In the genomic region with DNA sequence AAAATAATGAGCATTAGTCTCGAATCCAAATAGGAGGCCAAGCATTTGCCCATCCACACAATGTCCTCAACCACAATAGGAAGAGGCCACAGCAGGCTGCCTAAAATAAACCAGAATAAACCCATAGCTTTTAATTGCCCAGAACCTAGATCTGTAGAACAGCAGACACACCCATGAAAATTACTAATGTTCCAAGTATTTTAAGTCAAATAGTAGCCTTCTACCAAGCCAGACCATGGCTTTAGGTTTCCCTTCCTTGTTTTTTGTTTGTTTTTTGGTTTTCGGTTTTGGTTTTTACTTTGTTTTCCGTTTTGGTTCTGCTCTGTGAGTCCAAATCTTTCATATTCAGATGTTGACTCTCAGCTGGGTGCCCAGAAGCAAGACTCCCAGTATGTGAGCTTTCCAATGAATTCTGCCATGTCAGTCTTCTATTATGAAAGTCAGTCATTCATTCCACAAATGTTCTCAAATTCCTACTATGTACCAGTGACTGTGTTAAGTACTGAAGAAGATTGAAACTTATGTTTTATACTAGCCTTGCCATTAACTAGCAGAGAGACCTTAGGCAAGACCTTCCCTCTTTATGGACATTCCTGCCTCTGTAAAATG, we compare ENCODE assay signal across 15 cellular contexts. TPM values are rescaled to one million over a fixed set of nuclear protein-coding genes. Genes with fewer than 3 reads are reported as not detected.
DNase-seq lines count a peak whose midpoint lies in the region; ATAC-seq, FAIRE-seq and TF ChIP-seq lines count a peak whose summit lies in the region.
"Had no signal": no experiment of that assay in that cellular context is flagged by ENCODE, and none has a peak within 500 bp of the region (broad histone marks: within the 10 kb centered on the region; RNA-seq: fewer than 3 reads in every experiment).

No MANE protein-coding gene starts in this region.

- no peak for TF ChIP-seq EP300 in A549 (IDR thresholded peaks at IDR 0.05)

- CTCF ChIA-PET in A549 (lab: Yijun Ruan, JAX): interaction anchor here (1.1 kb wide), 1 partner anchor 134 kb away, joined by 3 read pairs; no protein-coding TSS in a partner anchor
- CTCF ChIA-PET in naive thymus-derived CD4-positive, alpha-beta T cell (lab: Charles Lee): interaction anchor here (0.7 kb wide), 1 partner anchor 1240 kb away, joined by 3 read pairs; no protein-coding TSS in a partner anchor

- H3K27me3 Mint-ChIP-seq in naive thymus-derived CD4-positive, alpha-beta T cell: peaks cover 0 to 5% (median 3%) of the 10 kb centered on the region in 5 donors

- DNase-seq in A549 (ENCODE audit: low read depth in 1 of 2, low spot score in 1 of 2) (no peak), astrocyte of the spinal cord (ENCODE audit: low read depth, low spot score) (peak; percentile 29), SK-N-DZ (ENCODE audit: low spot score) (no peak), SIG-M5 (lab: John Stamatoyannopoulos, UW) (no peak), cardiac septum (ENCODE audit: low spot score) (no peak)
- DNase-seq in naive thymus-derived CD4-positive, alpha-beta T cell: no peak
- DNase-seq: activated T-cell treated with anti-CD3 and anti-CD28 coated beads, Interleukin-2, amount 50 U/mL, for 4 hours; thyroid gland had no signal

- TF ChIP-seq CTCF in A549 (IDR thresholded peaks at IDR 0.05) (no peak), astrocyte of the spinal cord (IDR thresholded peaks at IDR 0.05; ENCODE audit: low read depth, low read length) (no peak)

- H3K4me3 ChIP-seq in A549: no peak overlapping the region
- H3K4me3 ChIP-seq in astrocyte of the spinal cord (ENCODE audit: low read depth, low read length): no peak overlapping the region
- no peak overlapping the region for H3K4me3 ChIP-seq in naive thymus-derived CD4-positive, alpha-beta T cell (ENCODE audit: low read length)
- H3K4me3 ChIP-seq: thyroid gland had no signal

- 58% methylated on average over 3 of the region's 3 CpGs for WGBS in A549 (ENCODE audit: missing lambda C conversion rate)

- peaks cover 0 to 3% (median 0%) of the 10 kb centered on the region in 7 donors for H3K4me1 Mint-ChIP-seq in naive thymus-derived CD4-positive, alpha-beta T cell

- peaks cover 0 to 3% (median 0%) of the 10 kb centered on the region in 5 donors for H3K36me3 Mint-ChIP-seq in naive thymus-derived CD4-positive, alpha-beta T cell

- FAIRE-seq in A549 (lab: Jason Lieb, UNC): no peak
- FAIRE-seq: A204.1, colon, H54 had no signal

- H3K27ac Mint-ChIP-seq in naive thymus-derived CD4-positive, alpha-beta T cell: no peak overlapping the region

- TF ChIP-seq RAD21 in A549 (conservative IDR thresholded peaks at IDR 0.05 in 1 of 2, IDR thresholded peaks at IDR 0.05 in 1 of 2): no peak

- H3K27ac ChIP-seq in A549: no peak overlapping the region
- H3K27ac ChIP-seq in naive thymus-derived CD4-positive, alpha-beta T cell (ENCODE audit: low read depth, low read length): no peak overlapping the region
- H3K27ac ChIP-seq: KMS-11, thyroid gland had no signal

- no peaks in the 10 kb centered on the region for H3K9me3 ChIP-seq in A549
- H3K9me3 ChIP-seq in naive thymus-derived CD4-positive, alpha-beta T cell (ENCODE audit: control insufficient read depth in 2 of 3, low read length in 3 of 3): no peaks in the 10 kb centered on the region
- H3K9me3 ChIP-seq: thyroid gland had no signal

- ATAC-seq in A549: no peak
- ATAC-seq in GM19455 (IDR thresholded peaks at IDR 0.05; ENCODE audit: unreplicated experiment): peak; percentile 82
- peak; percentile 59 for ATAC-seq in HG02981 (IDR thresholded peaks at IDR 0.05; ENCODE audit: unreplicated experiment)
- ATAC-seq in naive thymus-derived CD4-positive, alpha-beta T cell: no peak
- ATAC-seq: activated T-cell treated with anti-CD3 and anti-CD28 coated beads, Interleukin-2, amount 50 U/mL, for 4 hours had no signal

- in situ Hi-C loops in astrocyte of the spinal cord (cut with HindIII; ENCODE audit: low sequenced_read_pairs): no loop called here

- intact Hi-C loops in naive thymus-derived CD4-positive, alpha-beta T cell (cut with micrococcal nuclease): no loop called here
- intact Hi-C loops in cardiac septum (cut with DNase I): loop anchor here (5.0 kb wide), 2 partner anchors 59 to 89 kb away; a partner anchor contains a TSS

- no peaks in the 10 kb centered on the region for H3K9me3 Mint-ChIP-seq in naive thymus-derived CD4-positive, alpha-beta T cell
- H3K9me3 Mint-ChIP-seq: activated T-cell treated with anti-CD3 and anti-CD28 coated beads, Interleukin-2, amount 50 U/mL, for 4 hours had no signal

- POLR2A ChIA-PET in A549 (lab: Yijun Ruan, JAX): no interaction called here
- POLR2A ChIA-PET in naive thymus-derived CD4-positive, alpha-beta T cell (lab: Charles Lee): no interaction called here

- no peak overlapping the region for H3K4me3 Mint-ChIP-seq in naive thymus-derived CD4-positive, alpha-beta T cell
- H3K4me3 Mint-ChIP-seq: activated T-cell treated with anti-CD3 and anti-CD28 coated beads, Interleukin-2, amount 50 U/mL, for 4 hours had no signal

- H3K36me3 ChIP-seq in naive thymus-derived CD4-positive, alpha-beta T cell (ENCODE audit: control insufficient read depth in 2 of 3, insufficient read depth in 3 of 3, low read length in 3 of 3): no peaks in the 10 kb centered on the region
- H3K36me3 ChIP-seq: thyroid gland had no signal

- H3K4me2 ChIP-seq in A549: peak overlapping the region; percentile 13; the same call in 1 of the 3 replicates
- H3K4me2 ChIP-seq: KMS-11 had no signal

- H3K27me3 ChIP-seq in naive thymus-derived CD4-positive, alpha-beta T cell (ENCODE audit: control insufficient read depth in 2 of 2, insufficient read depth in 2 of 2, low read length in 2 of 2): no peaks in the 10 kb centered on the region
- H3K27me3 ChIP-seq: thyroid gland had no signal

- no peak for TF ChIP-seq POLR2A in A549 (IDR thresholded peaks at IDR 0.05; ENCODE audit: low read length)

- H3K4me1 ChIP-seq in A549: 0 out of 3 replicates have a peak, but pooled peaks cover 7% of the 10 kb centered on the region
- no peaks in the 10 kb centered on the region for H3K4me1 ChIP-seq in naive thymus-derived CD4-positive, alpha-beta T cell (ENCODE audit: control insufficient read depth in 2 of 2, insufficient read depth in 2 of 2, low read length in 2 of 2)

TF ChIP-seq in A549, 52 proteins besides CTCF, POLR2A, EP300 and RAD21 (continues in another document):
- TF ChIP-seq SREBF2 (IDR thresholded peaks at IDR 0.05) (no peak), HOXA7 (CRISPR knock-in tag; IDR thresholded peaks at IDR 0.05) (no peak), CBX2 (IDR thresholded peaks at IDR 0.05; ENCODE audit: borderline replicate concordance, low read depth) (no peak), SMC3 (IDR thresholded peaks at IDR 0.05) (no peak), RFX5 (IDR thresholded peaks at IDR 0.05) (no peak), JUN (IDR thresholded peaks at IDR 0.05) (no peak), BHLHE40 (IDR thresholded peaks at IDR 0.05; ENCODE audit: low read depth, low read length) (no peak), KDM5A (IDR thresholded peaks at IDR 0.05) (no peak), CEBPB (IDR thresholded peaks at IDR 0.05) (no peak), JUNB (IDR thresholded peaks at IDR 0.05) (no peak), HOXB5 (CRISPR knock-in tag; IDR thresholded peaks at IDR 0.05) (no peak), MAFK (IDR thresholded peaks at IDR 0.05; ENCODE audit: partially characterized antibody) (no peak), ZNF302 (CRISPR knock-in tag; IDR thresholded peaks at IDR 0.05) (no peak)
- TF ChIP-seq, protein P1, sequence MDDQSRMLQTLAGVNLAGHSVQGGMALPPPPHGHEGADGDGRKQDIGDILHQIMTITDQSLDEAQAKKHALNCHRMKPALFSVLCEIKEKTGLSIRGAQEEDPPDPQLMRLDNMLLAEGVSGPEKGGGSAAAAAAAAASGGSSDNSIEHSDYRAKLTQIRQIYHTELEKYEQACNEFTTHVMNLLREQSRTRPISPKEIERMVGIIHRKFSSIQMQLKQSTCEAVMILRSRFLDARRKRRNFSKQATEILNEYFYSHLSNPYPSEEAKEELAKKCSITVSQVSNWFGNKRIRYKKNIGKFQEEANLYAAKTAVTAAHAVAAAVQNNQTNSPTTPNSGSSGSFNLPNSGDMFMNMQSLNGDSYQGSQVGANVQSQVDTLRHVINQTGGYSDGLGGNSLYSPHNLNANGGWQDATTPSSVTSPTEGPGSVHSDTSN (IDR thresholded peaks at IDR 0.05): no peak
- TF ChIP-seq, protein P2, sequence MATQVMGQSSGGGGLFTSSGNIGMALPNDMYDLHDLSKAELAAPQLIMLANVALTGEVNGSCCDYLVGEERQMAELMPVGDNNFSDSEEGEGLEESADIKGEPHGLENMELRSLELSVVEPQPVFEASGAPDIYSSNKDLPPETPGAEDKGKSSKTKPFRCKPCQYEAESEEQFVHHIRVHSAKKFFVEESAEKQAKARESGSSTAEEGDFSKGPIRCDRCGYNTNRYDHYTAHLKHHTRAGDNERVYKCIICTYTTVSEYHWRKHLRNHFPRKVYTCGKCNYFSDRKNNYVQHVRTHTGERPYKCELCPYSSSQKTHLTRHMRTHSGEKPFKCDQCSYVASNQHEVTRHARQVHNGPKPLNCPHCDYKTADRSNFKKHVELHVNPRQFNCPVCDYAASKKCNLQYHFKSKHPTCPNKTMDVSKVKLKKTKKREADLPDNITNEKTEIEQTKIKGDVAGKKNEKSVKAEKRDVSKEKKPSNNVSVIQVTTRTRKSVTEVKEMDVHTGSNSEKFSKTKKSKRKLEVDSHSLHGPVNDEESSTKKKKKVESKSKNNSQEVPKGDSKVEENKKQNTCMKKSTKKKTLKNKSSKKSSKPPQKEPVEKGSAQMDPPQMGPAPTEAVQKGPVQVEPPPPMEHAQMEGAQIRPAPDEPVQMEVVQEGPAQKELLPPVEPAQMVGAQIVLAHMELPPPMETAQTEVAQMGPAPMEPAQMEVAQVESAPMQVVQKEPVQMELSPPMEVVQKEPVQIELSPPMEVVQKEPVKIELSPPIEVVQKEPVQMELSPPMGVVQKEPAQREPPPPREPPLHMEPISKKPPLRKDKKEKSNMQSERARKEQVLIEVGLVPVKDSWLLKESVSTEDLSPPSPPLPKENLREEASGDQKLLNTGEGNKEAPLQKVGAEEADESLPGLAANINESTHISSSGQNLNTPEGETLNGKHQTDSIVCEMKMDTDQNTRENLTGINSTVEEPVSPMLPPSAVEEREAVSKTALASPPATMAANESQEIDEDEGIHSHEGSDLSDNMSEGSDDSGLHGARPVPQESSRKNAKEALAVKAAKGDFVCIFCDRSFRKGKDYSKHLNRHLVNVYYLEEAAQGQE (IDR thresholded peaks at IDR 0.05): no peak

RNA-seq across cellular contexts. Expression of a gene that starts 57.8 kb away (rescaled TPM):
- 4.0 and 5.7 TPM in 2 replicates for polyA plus RNA-seq in A549 (2011; rRNA removed)
- polyA plus RNA-seq in A549 (2012; cell fraction: cytosol; rRNA removed): 6.8 and 7.2 TPM in 2 replicates
- polyA plus RNA-seq in A549 (2012; cell fraction: nucleus; rRNA removed): 9.9 and 10.2 TPM in 2 replicates
- polyA plus RNA-seq in A549 (2017; fragmentation: RNase III; extraction: RNeasy Plus Mini Kit Qiagen cat#74134 plus additional on column Dnase treatment): 3.4 to 4.0 TPM (median 3.6 TPM) in 3 replicates
- polyA minus RNA-seq in A549 (2011; rRNA and poly(A)+ RNA removed): 7.2 and 7.5 TPM in 2 replicates
- polyA plus RNA-seq in SK-N-DZ (2014; cell fraction: cytosol; rRNA removed): 4.7 and 5.0 TPM in 2 replicates
- polyA plus RNA-seq in SK-N-DZ (2014; cell fraction: nucleus; rRNA removed): 7.2 and 11.3 TPM in 2 replicates
- total RNA-seq in naive thymus-derived CD4-positive, alpha-beta T cell: under 1 TPM in 1 of 5 experiments, not detected in 4; 0.98 TPM
- not detected for polyA plus RNA-seq in naive thymus-derived CD4-positive, alpha-beta T cell
- 12.8 TPM for total RNA-seq in cardiac septum
- total RNA-seq: mononuclear cell had no signal

Comparison
In these comparisons a context has a peak if more than half of its experiments do, and no peak if none do; other contexts are left out.
1. ATAC-seq: peak in GM19455 (single experiment) and HG02981 (single experiment); none in A549 (0 of 2) and naive thymus-derived CD4-positive, alpha-beta T cell (single experiment).